ENCODE assay signal across 10 cellular contexts in the genomic region with DNA sequence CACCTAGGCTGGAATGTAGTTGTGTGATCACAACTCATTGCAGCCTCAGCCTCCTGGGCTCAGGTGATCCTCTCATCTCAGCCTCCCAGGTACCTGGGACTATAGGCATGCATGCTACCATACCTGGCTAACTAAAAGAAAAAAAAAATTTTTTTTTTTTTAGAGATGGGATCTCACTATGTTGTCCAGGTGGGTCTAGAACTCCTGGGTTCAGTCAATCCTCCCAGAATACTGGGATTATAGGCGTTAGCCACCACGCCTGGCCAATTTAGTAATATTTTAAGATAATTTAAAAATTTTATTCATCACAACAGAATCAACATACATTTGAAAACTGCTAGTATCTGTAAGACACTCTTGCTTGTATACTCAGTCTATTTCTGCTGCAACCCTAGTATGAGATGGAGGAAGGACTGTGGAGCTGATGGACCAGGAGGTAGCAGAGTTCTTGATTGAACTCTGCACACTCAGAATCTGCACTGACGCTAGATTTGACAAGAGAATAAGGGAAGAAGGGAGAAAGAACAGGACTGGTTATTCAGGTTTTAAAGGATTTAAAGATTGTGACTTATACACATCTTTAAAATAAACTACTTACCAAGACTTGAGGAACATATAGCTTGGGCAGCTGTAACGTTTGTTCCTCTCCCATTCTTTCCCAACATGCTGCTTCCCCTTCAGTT. TPM values are rescaled to one million over a fixed set of nuclear protein-coding genes. Genes with fewer than 3 reads are reported as not detected.
DNase-seq lines count a peak whose midpoint lies in the region; ATAC-seq and TF ChIP-seq lines count a peak whose summit lies in the region.
"Had no signal": no experiment of that assay in that cellular context is flagged by ENCODE, and none has a peak within 500 bp of the region (broad histone marks: within the 10 kb centered on the region; RNA-seq: fewer than 3 reads in every experiment).

No MANE protein-coding gene starts in this region.

- 57 to 62% (median 59%) methylated on average over 4 of the region's 4 CpGs for WGBS in stomach, 5 donors

- H3K27me3 ChIP-seq in left ventricle myocardium inferior (ENCODE audit: low read depth) (no peaks in the 10 kb centered on the region), stomach (no peaks in the 10 kb centered on the region)
- H3K27me3 ChIP-seq: tibial nerve had no signal

- H3K36me3 Mint-ChIP-seq in activated CD8-positive, alpha-beta memory T cell treated with anti-CD3 and anti-CD28 coated beads, Interleukin-2, amount 10 ng/mL, durations not matched to agents 7 days and 5 days: peaks cover 3% of the 10 kb centered on the region
- no peaks in the 10 kb centered on the region for H3K36me3 Mint-ChIP-seq in T-helper 17 cell (ENCODE audit: low read depth)

- peak overlapping the region; percentile 46 for H3K4me3 Mint-ChIP-seq in activated CD8-positive, alpha-beta memory T cell treated with anti-CD3 and anti-CD28 coated beads, Interleukin-2, amount 10 ng/mL, durations not matched to agents 7 days and 5 days
- H3K4me3 Mint-ChIP-seq in T-helper 17 cell: peak overlapping the region; percentile 79

- no peaks in the 10 kb centered on the region for H3K27me3 Mint-ChIP-seq in activated CD8-positive, alpha-beta memory T cell treated with anti-CD3 and anti-CD28 coated beads, Interleukin-2, amount 10 ng/mL, durations not matched to agents 7 days and 5 days
- no peaks in the 10 kb centered on the region for H3K27me3 Mint-ChIP-seq in T-helper 17 cell

- TF ChIP-seq CTCF in left ventricle myocardium inferior (IDR thresholded peaks at IDR 0.05; ENCODE audit: borderline replicate concordance): no peak
- TF ChIP-seq CTCF in stomach (IDR thresholded peaks at IDR 0.05): no peak

- in situ Hi-C loops in KBM-7 (cut with MboI; ENCODE audit: low pct_unique_long_range_greater_than_20kb, low sequenced_read_pairs): no loop called here

- peaks cover 95% of the 10 kb centered on the region for H3K4me1 ChIP-seq in left ventricle myocardium inferior
- H3K4me1 ChIP-seq in stomach: peaks cover 28 to 83% (median 42%) of the 10 kb centered on the region in 4 donors

- ATAC-seq in activated CD8-positive, alpha-beta memory T cell treated with anti-CD3 and anti-CD28 coated beads, Interleukin-2, amount 10 ng/mL, durations not matched to agents 7 days and 5 days: peak; percentile 7
- ATAC-seq in T-helper 17 cell (peak; percentile 13), GM21619 (IDR thresholded peaks at IDR 0.05; ENCODE audit: unreplicated experiment) (no peak)

- CTCF ChIA-PET in activated CD8-positive, alpha-beta memory T cell treated with anti-CD3 and anti-CD28 coated beads, Interleukin-2, amount 10 ng/mL, durations not matched to agents 7 days and 5 days (lab: Charles Lee): interaction anchor here (0.7 to 2.2 kb wide), 7 partner anchors 9 to 169 kb away, joined by 3 to 11 read pairs (median 5); no protein-coding TSS in a partner anchor

- H3K9me3 ChIP-seq in T-helper 17 cell (ENCODE audit: control insufficient read depth, low read length, poor library complexity, severe bottlenecking) (no peaks in the 10 kb centered on the region), left ventricle myocardium inferior (replicated peaks) (no peaks in the 10 kb centered on the region), stomach (no peaks in the 10 kb centered on the region)

- DNase-seq in activated CD8-positive, alpha-beta memory T cell treated with anti-CD3 and anti-CD28 coated beads, Interleukin-2, amount 10 ng/mL, durations not matched to agents 7 days and 5 days: no peak
- no peak for DNase-seq in activated CD8-positive, alpha-beta memory T cell treated with anti-CD3 and anti-CD28 coated beads, Interleukin-2, amount 50 U/mL, for 48 hours
- DNase-seq in T-helper 17 cell (no peak), left ventricle myocardium inferior (no peak), stomach (no peak), KBM-7 (no peak), NCI-H1417 treated with DMSO at 0.1 percent for 48 hours (lab: John Stamatoyannopoulos, UW) (no peak)
- DNase-seq: NCI-H2029 had no signal

- no peak for TF ChIP-seq POLR2A in stomach (IDR thresholded peaks at IDR 0.05)

- H3K4me1 Mint-ChIP-seq in activated CD8-positive, alpha-beta memory T cell treated with anti-CD3 and anti-CD28 coated beads, Interleukin-2, amount 10 ng/mL, durations not matched to agents 7 days and 5 days: peaks cover 42% of the 10 kb centered on the region
- H3K4me1 Mint-ChIP-seq in T-helper 17 cell: peaks cover 34% of the 10 kb centered on the region

- intact Hi-C loops in left ventricle myocardium inferior (cut with micrococcal nuclease): no loop called here
- intact Hi-C loops in stomach (cut with DNase I; ENCODE audit: low total_unique reads): no loop called here

- H3K9me3 Mint-ChIP-seq in activated CD8-positive, alpha-beta memory T cell treated with anti-CD3 and anti-CD28 coated beads, Interleukin-2, amount 10 ng/mL, durations not matched to agents 7 days and 5 days (ENCODE audit: low read depth): no peaks in the 10 kb centered on the region

- H3K4me3 ChIP-seq in left ventricle myocardium inferior (peak overlapping the region; percentile 3), stomach (no peak overlapping the region)
- H3K4me3 ChIP-seq: tibial nerve had no signal

- no peaks in the 10 kb centered on the region for H3K36me3 ChIP-seq in left ventricle myocardium inferior
- no peaks in the 10 kb centered on the region for H3K36me3 ChIP-seq in stomach
- H3K36me3 ChIP-seq: tibial nerve had no signal

- H3K27ac Mint-ChIP-seq in activated CD8-positive, alpha-beta memory T cell treated with anti-CD3 and anti-CD28 coated beads, Interleukin-2, amount 10 ng/mL, durations not matched to agents 7 days and 5 days: peak overlapping the region; percentile 84
- H3K27ac Mint-ChIP-seq in T-helper 17 cell: peak overlapping the region; percentile 56

- H3K27ac ChIP-seq in left ventricle myocardium inferior (replicated peaks) (peak overlapping the region; percentile 85), stomach (peak overlapping the region in 4 of 5 donors; percentile 11 to 72 (median 52))

- no peak for TF ChIP-seq EP300 in stomach (IDR thresholded peaks at IDR 0.05)

RNA-seq across cellular contexts. Expression of a gene that starts 57.6 kb away (rescaled TPM):
- 10 to 100 TPM; 19.8 to 28.4 TPM for total RNA-seq in activated CD8-positive, alpha-beta memory T cell treated with anti-CD3 and anti-CD28 coated beads, Interleukin-2, amount 10 ng/mL, durations not matched to agents 7 days and 5 days
- total RNA-seq in T-helper 17 cell (100 to 1,000 TPM in 1 of 2 donors, 10 to 100 TPM in 1; 79.1 to 245 TPM), left ventricle myocardium inferior (227 TPM), stomach (100 to 1,000 TPM in 3 of 5 donors, 10 to 100 TPM in 2; 50.8 to 211 (median 107) TPM)
- polyA plus RNA-seq in stomach: 10 to 100 TPM; 11.2 to 33.2 (median 13.4) TPM
